In the genomic region with DNA sequence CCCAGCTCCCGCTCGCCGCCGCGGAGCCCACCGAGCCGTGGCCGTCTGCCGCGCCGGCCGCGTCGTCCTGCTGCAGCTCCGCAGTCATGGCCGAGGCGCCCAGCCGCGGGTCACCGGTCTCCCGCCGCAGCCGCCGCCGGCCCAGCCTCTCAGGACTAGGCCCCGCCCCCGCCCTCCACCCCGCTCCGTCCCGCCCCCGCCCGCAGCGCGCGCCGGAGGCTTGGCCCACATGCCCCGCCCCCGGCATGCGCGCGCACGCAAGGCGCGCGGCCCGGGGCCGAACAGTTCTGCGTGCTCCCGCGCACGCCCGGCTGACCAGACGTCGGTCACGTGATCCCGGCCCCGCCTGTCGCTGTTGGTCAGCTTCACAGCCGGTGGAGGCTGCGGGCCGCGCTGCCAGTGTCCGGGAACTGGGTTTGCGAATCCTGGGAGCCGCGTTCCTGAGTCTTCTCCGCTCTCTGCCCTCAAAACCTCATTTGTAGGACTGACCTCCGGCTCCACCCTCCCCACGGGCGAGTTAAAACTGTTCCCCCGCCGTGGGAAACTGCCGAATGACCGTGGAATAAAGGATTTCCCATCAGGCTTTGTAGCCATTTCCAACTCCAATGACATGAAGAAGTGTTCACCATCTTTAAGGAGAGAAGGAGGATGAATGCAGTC, we compare ENCODE assay signal across 1 cellular context.
TF ChIP-seq lines count a peak whose summit lies in the region.

A gene with protein sequence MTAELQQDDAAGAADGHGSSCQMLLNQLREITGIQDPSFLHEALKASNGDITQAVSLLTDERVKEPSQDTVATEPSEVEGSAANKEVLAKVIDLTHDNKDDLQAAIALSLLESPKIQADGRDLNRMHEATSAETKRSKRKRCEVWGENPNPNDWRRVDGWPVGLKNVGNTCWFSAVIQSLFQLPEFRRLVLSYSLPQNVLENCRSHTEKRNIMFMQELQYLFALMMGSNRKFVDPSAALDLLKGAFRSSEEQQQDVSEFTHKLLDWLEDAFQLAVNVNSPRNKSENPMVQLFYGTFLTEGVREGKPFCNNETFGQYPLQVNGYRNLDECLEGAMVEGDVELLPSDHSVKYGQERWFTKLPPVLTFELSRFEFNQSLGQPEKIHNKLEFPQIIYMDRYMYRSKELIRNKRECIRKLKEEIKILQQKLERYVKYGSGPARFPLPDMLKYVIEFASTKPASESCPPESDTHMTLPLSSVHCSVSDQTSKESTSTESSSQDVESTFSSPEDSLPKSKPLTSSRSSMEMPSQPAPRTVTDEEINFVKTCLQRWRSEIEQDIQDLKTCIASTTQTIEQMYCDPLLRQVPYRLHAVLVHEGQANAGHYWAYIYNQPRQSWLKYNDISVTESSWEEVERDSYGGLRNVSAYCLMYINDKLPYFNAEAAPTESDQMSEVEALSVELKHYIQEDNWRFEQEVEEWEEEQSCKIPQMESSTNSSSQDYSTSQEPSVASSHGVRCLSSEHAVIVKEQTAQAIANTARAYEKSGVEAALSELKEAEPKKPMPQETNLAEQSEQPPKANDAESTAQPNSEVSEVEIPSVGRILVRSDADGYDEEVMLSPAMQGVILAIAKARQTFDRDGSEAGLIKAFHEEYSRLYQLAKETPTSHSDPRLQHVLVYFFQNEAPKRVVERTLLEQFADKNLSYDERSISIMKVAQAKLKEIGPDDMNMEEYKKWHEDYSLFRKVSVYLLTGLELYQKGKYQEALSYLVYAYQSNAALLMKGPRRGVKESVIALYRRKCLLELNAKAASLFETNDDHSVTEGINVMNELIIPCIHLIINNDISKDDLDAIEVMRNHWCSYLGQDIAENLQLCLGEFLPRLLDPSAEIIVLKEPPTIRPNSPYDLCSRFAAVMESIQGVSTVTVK (minus strand): TSS at position 159 of the 660 bp plus-strand sequence. CDS start 71 bp downstream, at position 88.

TF ChIP-seq in endothelial cell of umbilical vein, 7 proteins besides CTCF, POLR2A, EP300 and RAD21 (continued from another document):
- no peak for TF ChIP-seq FOS (IDR thresholded peaks at IDR 0.05; ENCODE audit: borderline replicate concordance, insufficient read depth, low read length)
